Comparison of ENCODE assay signal across 8 cellular contexts in the genomic region with DNA sequence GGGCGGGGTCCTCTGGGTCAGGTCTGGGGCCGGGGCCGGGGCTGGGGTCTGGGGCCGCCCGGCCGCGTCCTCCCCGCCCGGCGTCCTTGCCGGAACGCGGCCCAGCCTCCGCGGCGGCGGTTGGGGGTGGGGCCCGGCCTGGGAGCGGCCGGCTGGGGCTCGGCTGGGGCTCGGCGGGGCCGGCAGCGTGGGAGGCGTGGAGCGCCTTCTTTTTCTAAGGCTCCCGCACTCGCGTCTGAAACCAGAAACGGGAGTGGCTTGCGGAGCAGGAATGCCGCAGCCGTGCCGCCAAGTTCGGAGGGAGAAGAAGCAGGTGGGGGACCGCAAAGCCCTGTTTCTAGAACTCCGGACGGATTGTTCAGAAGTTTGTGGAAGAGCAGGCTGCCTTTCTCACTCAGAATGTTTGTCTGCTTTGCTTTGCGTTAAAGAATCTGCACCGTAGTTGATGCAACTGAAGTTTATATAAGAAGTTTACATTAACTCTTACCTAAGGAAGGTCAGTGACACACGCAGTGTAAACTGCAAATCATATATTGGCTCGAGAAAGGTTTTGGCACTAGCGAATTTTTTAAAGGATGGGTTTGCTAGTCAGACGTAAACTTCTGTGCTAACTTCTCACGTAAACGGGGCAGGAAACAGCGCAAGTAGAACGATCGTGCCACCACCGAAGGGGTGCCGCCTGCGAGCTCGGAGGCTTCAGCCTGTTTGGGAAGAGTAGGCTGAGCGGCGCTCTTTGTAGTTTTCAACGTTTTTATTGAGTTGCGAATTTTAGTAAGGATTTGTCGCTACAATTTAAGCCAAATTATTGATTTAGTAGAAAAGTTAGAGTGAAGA. TPM values are rescaled to one million over a fixed set of nuclear protein-coding genes. Genes with fewer than 3 reads are reported as not detected.
DNase-seq lines count a peak whose midpoint lies in the region; ATAC-seq and TF ChIP-seq lines count a peak whose summit lies in the region.

No MANE protein-coding gene starts in this region.

- peaks cover 0 to 12% (median 7%) of the 10 kb centered on the region in 5 donors for H3K36me3 Mint-ChIP-seq in naive thymus-derived CD4-positive, alpha-beta T cell
- H3K36me3 Mint-ChIP-seq in stimulated activated naive CD8-positive, alpha-beta T cell treated with anti-CD3 and anti-CD28 coated beads, Interleukin-15, Interleukin-2, amounts not matched to agents 100 ng/mL and 50 ng/mL, for 24 hours (ENCODE audit: low read depth) = peaks cover 25% of the 10 kb centered on the region

- H3K27me3 Mint-ChIP-seq in naive thymus-derived CD4-positive, alpha-beta T cell = peaks cover 0 to 25% (median 0%) of the 10 kb centered on the region in 5 donors
- H3K27me3 Mint-ChIP-seq in stimulated activated naive CD8-positive, alpha-beta T cell treated with anti-CD3 and anti-CD28 coated beads, Interleukin-15, Interleukin-2, amounts not matched to agents 100 ng/mL and 50 ng/mL, for 24 hours = no peaks in the 10 kb centered on the region

- peak; percentile 49 for ATAC-seq in HG02678 (IDR thresholded peaks at IDR 0.05; ENCODE audit: unreplicated experiment)
- peak; percentile 48 for ATAC-seq in naive thymus-derived CD4-positive, alpha-beta T cell

- peak overlapping the region; percentile 79 for H3K4me3 ChIP-seq in epithelial cell of proximal tubule (ENCODE audit: low read depth, low read length)
- peak overlapping the region; percentile 91 for H3K4me3 ChIP-seq in naive thymus-derived CD4-positive, alpha-beta T cell (ENCODE audit: low read length)

- peak overlapping the region; percentile 82 to 98 (median 94) for H3K4me3 Mint-ChIP-seq in naive thymus-derived CD4-positive, alpha-beta T cell
- H3K4me3 Mint-ChIP-seq in stimulated activated naive CD8-positive, alpha-beta T cell treated with anti-CD3 and anti-CD28 coated beads, Interleukin-15, Interleukin-2, amounts not matched to agents 100 ng/mL and 50 ng/mL, for 24 hours = peak overlapping the region; percentile 85

- peak overlapping the region; percentile 83 for H3K27ac ChIP-seq in naive thymus-derived CD4-positive, alpha-beta T cell (ENCODE audit: low read depth, low read length)

- POLR2A ChIA-PET in naive thymus-derived CD4-positive, alpha-beta T cell (lab: Charles Lee) = interaction anchor here (0.9 to 1.3 kb wide), 3 partner anchors 49 to 71 kb away, joined by 3 to 5 read pairs (median 4); no protein-coding TSS in a partner anchor

- no peak for TF ChIP-seq CTCF in epithelial cell of proximal tubule (conservative IDR thresholded peaks at IDR 0.05; ENCODE audit: low read depth, low read length)

- peaks cover 28 to 51% (median 41%) of the 10 kb centered on the region in 7 donors for H3K4me1 Mint-ChIP-seq in naive thymus-derived CD4-positive, alpha-beta T cell
- peaks cover 56% of the 10 kb centered on the region for H3K4me1 Mint-ChIP-seq in stimulated activated naive CD8-positive, alpha-beta T cell treated with anti-CD3 and anti-CD28 coated beads, Interleukin-15, Interleukin-2, amounts not matched to agents 100 ng/mL and 50 ng/mL, for 24 hours (ENCODE audit: low read depth)

- peaks cover 0 to 2% (median 0%) of the 10 kb centered on the region in 11 donors for H3K9me3 Mint-ChIP-seq in naive thymus-derived CD4-positive, alpha-beta T cell
- no peaks in the 10 kb centered on the region for H3K9me3 Mint-ChIP-seq in stimulated activated naive CD8-positive, alpha-beta T cell treated with anti-CD3 and anti-CD28 coated beads, Interleukin-15, Interleukin-2, amounts not matched to agents 100 ng/mL and 50 ng/mL, for 24 hours

- no peaks in the 10 kb centered on the region for H3K27me3 ChIP-seq in naive thymus-derived CD4-positive, alpha-beta T cell (ENCODE audit: control insufficient read depth in 2 of 2, insufficient read depth in 2 of 2, low read length in 2 of 2)

- DNase-seq in DMS79 treated with DMSO at 0.1 percent for 48 hours (lab: John Stamatoyannopoulos, UW) (peak; percentile 19), DMS79 (lab: John Stamatoyannopoulos, UW) (no peak), NCI-H226 (peak; percentile 60), epithelial cell of proximal tubule (ENCODE audit: low read depth) (peak; percentile 16)
- DNase-seq in activated T-cell treated with anti-CD3 and anti-CD28 coated beads, Interleukin-2, amount 50 U/mL, for 1 hour = peak; percentile 62
- DNase-seq in naive thymus-derived CD4-positive, alpha-beta T cell = peak; percentile 48 to 88 (median 72)

- intact Hi-C loops in naive thymus-derived CD4-positive, alpha-beta T cell (cut with micrococcal nuclease) = loop anchor here (1.0 to 5.0 kb wide), 6 partner anchors 49 to 697 kb away; partner anchors contain the start of genes LMBR1 (in 2 of the 2), RNF32 (in 1 of the 2) and UBE3C (in 1 of the 2)

- CTCF ChIA-PET in naive thymus-derived CD4-positive, alpha-beta T cell (lab: Charles Lee) = interaction anchor here (0.9 kb wide), 1 partner anchor 51 kb away, joined by 3 read pairs; no protein-coding TSS in a partner anchor

- peak overlapping the region; percentile 91 to 98 (median 96) for H3K27ac Mint-ChIP-seq in naive thymus-derived CD4-positive, alpha-beta T cell
- peak overlapping the region; percentile 88 for H3K27ac Mint-ChIP-seq in stimulated activated naive CD8-positive, alpha-beta T cell treated with anti-CD3 and anti-CD28 coated beads, Interleukin-15, Interleukin-2, amounts not matched to agents 100 ng/mL and 50 ng/mL, for 24 hours

- no peaks in the 10 kb centered on the region for H3K9me3 ChIP-seq in naive thymus-derived CD4-positive, alpha-beta T cell (ENCODE audit: control insufficient read depth in 2 of 3, low read length in 3 of 3)

- H3K4me1 ChIP-seq in naive thymus-derived CD4-positive, alpha-beta T cell (ENCODE audit: control insufficient read depth in 2 of 2, insufficient read depth in 2 of 2, low read length in 2 of 2) = peaks cover 24 to 27% of the 10 kb centered on the region in 2 donors

- H3K36me3 ChIP-seq in naive thymus-derived CD4-positive, alpha-beta T cell (ENCODE audit: control insufficient read depth in 2 of 3, insufficient read depth in 3 of 3, low read length in 3 of 3) = peaks cover 0 to 3% (median 0%) of the 10 kb centered on the region in 3 experiments

RNA-seq across cellular contexts. Expression of gene DNAJB6, which starts 0.7 kb away (rescaled TPM):
- total RNA-seq in epithelial cell of proximal tubule = 108 and 147 TPM in 2 replicates
- 100 to 1,000 TPM in 2 of 5 experiments, 10 to 100 TPM in 3; 79.8 to 219 (median 96.0) TPM for total RNA-seq in naive thymus-derived CD4-positive, alpha-beta T cell
- polyA plus RNA-seq in naive thymus-derived CD4-positive, alpha-beta T cell = 100 to 1,000 TPM; 114 to 130 TPM
